ENCODE assay signal across 18 cellular contexts in genomic region chrX:111207851-111208250, GRCh38.
DNase-seq lines count a peak whose midpoint lies in the region; FAIRE-seq and TF ChIP-seq lines count a peak whose summit lies in the region.
"Had no signal": no experiment of that assay in that cellular context is flagged by ENCODE, and none has a peak within 500 bp of the region (broad histone marks: within the 10 kb centered on the region; RNA-seq: fewer than 3 reads in every experiment).

No MANE protein-coding gene starts in this region.

- FAIRE-seq in GM12891 (lab: Jason Lieb, UNC), result peak; percentile 47
- peak; percentile 98 for FAIRE-seq in islet of Langerhans (lab: Jason Lieb, UNC)
- FAIRE-seq: A549, D721Med, G401.6, GM12892, GM18507 had no signal

- no peak for TF ChIP-seq POLR2A in GM12891 (IDR thresholded peaks at IDR 0.05; ENCODE audit: low read depth, low read length)

- intact Hi-C loops in posterior vena cava (cut with DNase I), result no loop called here

- no peak for DNase-seq in GM12891 (ENCODE audit: insufficient read length, low spot score)
- peak; percentile 69 for DNase-seq in posterior vena cava (ENCODE audit: low spot score)
- no peak for DNase-seq in activated T-cell treated with anti-CD3 and anti-CD28 coated beads for 4 hours
- no peak for DNase-seq in NCI-H187 (lab: John Stamatoyannopoulos, UW)
- no peak for DNase-seq in NK-92 treated with Interleukin-12 subunit alpha and Interleukin-12 subunit beta, amount 100 ng/mL, for 24 hours (lab: John Stamatoyannopoulos, UW)
- DNase-seq: AML-193; Caco-2; Calu3; CD4-positive, alpha-beta T cell; CD8-positive, alpha-beta T cell; DMS79 treated with DMSO at 0.1 percent for 48 hours; GF-D8 had no signal

TF ChIP-seq in GM12891, 5 proteins besides CTCF, POLR2A, EP300 and RAD21:
- no peak for TF ChIP-seq POU2F2 (IDR thresholded peaks at IDR 0.05; ENCODE audit: low read depth, low read length)
- no peak for TF ChIP-seq SPI1 (IDR thresholded peaks at IDR 0.05; ENCODE audit: low read depth, low read length)
- TF ChIP-seq PAX5 (IDR thresholded peaks at IDR 0.05; ENCODE audit: insufficient read depth, low read length, severe bottlenecking), result no peak
- TF ChIP-seq POLR2AphosphoS5 (IDR thresholded peaks at IDR 0.05; ENCODE audit: low read depth, low read length), result no peak
- no peak for TF ChIP-seq TAF1 (IDR thresholded peaks at IDR 0.05; ENCODE audit: low read depth, low read length)
